In genomic region chr15:62975515-62975914, GRCh38 we compare ENCODE assay signal across 19 cellular contexts.
DNase-seq lines count a peak whose midpoint lies in the region; ATAC-seq and TF ChIP-seq lines count a peak whose summit lies in the region.
"Had no signal": no experiment of that assay in that cellular context is flagged by ENCODE, and none has a peak within 500 bp of the region (broad histone marks: within the 10 kb centered on the region; RNA-seq: fewer than 3 reads in every experiment).

No MANE protein-coding gene starts in this region.

- peak overlapping the region; percentile 13 for H2AFZ ChIP-seq in neural progenitor cell (replicated peaks)

- H3K4me1 ChIP-seq in neural progenitor cell, result peaks cover 13% of the 10 kb centered on the region
- H3K4me1 ChIP-seq in effector memory CD4-positive, alpha-beta T cell (ENCODE audit: control insufficient read depth, insufficient read depth, low read length, poor library complexity, severe bottlenecking), result no peaks in the 10 kb centered on the region
- H3K4me1 ChIP-seq: uterus had no signal

- peaks cover 25% of the 10 kb centered on the region for H3K4me1 Mint-ChIP-seq in neural progenitor cell
- H3K4me1 Mint-ChIP-seq: CD8-positive, alpha-beta memory T cell had no signal

- no peak overlapping the region for H3K27ac ChIP-seq in neural progenitor cell
- no peak overlapping the region for H3K27ac ChIP-seq in effector memory CD4-positive, alpha-beta T cell (ENCODE audit: insufficient read depth, low read length, poor library complexity, severe bottlenecking)
- H3K27ac ChIP-seq: sigmoid colon, uterus had no signal

- peaks cover 8% of the 10 kb centered on the region for H3F3A ChIP-seq in neural progenitor cell (ENCODE audit: low read depth)

- H4K20me1 ChIP-seq in neural progenitor cell (ENCODE audit: low read depth), result no peaks in the 10 kb centered on the region

- no peak overlapping the region for H3K4me2 ChIP-seq in neural progenitor cell

- no peaks in the 10 kb centered on the region for H3K79me2 ChIP-seq in neural progenitor cell (ENCODE audit: low read depth)

- H3K4me3 Mint-ChIP-seq in neural progenitor cell, result no peak overlapping the region
- H3K4me3 Mint-ChIP-seq: activated CD4-positive, alpha-beta memory T cell treated with anti-CD3 and anti-CD28 coated beads for 36 hours; CD8-positive, alpha-beta memory T cell; T-helper 1 cell treated with Interleukin-12 subunit alpha and Interleukin-12 subunit beta and Interleukin-4 antibody, amounts not matched to agents 30 μg/mL and 1 μg/mL, for 36 hours had no signal

- no peak overlapping the region for H3K9ac ChIP-seq in neural progenitor cell

- no peaks in the 10 kb centered on the region for H3K9me3 Mint-ChIP-seq in neural progenitor cell
- H3K9me3 Mint-ChIP-seq: activated CD4-positive, alpha-beta memory T cell treated with anti-CD3 and anti-CD28 coated beads for 36 hours; CD8-positive, alpha-beta memory T cell; T-helper 1 cell treated with Interleukin-12 subunit alpha and Interleukin-12 subunit beta and Interleukin-4 antibody, amounts not matched to agents 30 μg/mL and 1 μg/mL, for 36 hours had no signal

- no peaks in the 10 kb centered on the region for H3K36me3 Mint-ChIP-seq in neural progenitor cell
- H3K36me3 Mint-ChIP-seq: activated CD4-positive, alpha-beta memory T cell treated with anti-CD3 and anti-CD28 coated beads for 36 hours; CD8-positive, alpha-beta memory T cell had no signal

- H3K9me3 ChIP-seq in neural progenitor cell (ENCODE audit: low read depth), result no peaks in the 10 kb centered on the region
- H3K9me3 ChIP-seq in effector memory CD4-positive, alpha-beta T cell (ENCODE audit: control insufficient read depth, low read length), result no peaks in the 10 kb centered on the region
- H3K9me3 ChIP-seq: sigmoid colon, uterus had no signal

- H3K27me3 ChIP-seq in neural progenitor cell, result no peaks in the 10 kb centered on the region
- no peaks in the 10 kb centered on the region for H3K27me3 ChIP-seq in effector memory CD4-positive, alpha-beta T cell (replicated peaks; ENCODE audit: control insufficient read depth, insufficient read depth, low read length, poor library complexity, severe bottlenecking)
- H3K27me3 ChIP-seq: sigmoid colon, uterus had no signal

- no peak overlapping the region for H3K4me3 ChIP-seq in neural progenitor cell
- H3K4me3 ChIP-seq in effector memory CD4-positive, alpha-beta T cell (ENCODE audit: insufficient read depth, low read depth, low read length, poor library complexity, severe bottlenecking), result no peak overlapping the region
- H3K4me3 ChIP-seq: sigmoid colon, uterus had no signal

- H3K27me3 Mint-ChIP-seq in neural progenitor cell (ENCODE audit: insufficient read depth, low read depth), result peaks cover 3% of the 10 kb centered on the region

- ATAC-seq in GM21825 (IDR thresholded peaks at IDR 0.05; ENCODE audit: unreplicated experiment), result no peak
- ATAC-seq in GM19452 (IDR thresholded peaks at IDR 0.05; ENCODE audit: unreplicated experiment), result no peak
- ATAC-seq: left lobe of liver, Right ventricle myocardium inferior had no signal

- H3K36me3 ChIP-seq in neural progenitor cell, result no peaks in the 10 kb centered on the region
- no peaks in the 10 kb centered on the region for H3K36me3 ChIP-seq in effector memory CD4-positive, alpha-beta T cell (ENCODE audit: control insufficient read depth, insufficient read depth, low read length)
- H3K36me3 ChIP-seq: sigmoid colon, uterus had no signal

- TF ChIP-seq CTCF in neural progenitor cell (IDR thresholded peaks at IDR 0.05), result no peak

- H3K27ac Mint-ChIP-seq in neural progenitor cell, result peak overlapping the region; percentile 51
- H3K27ac Mint-ChIP-seq: activated CD4-positive, alpha-beta memory T cell treated with anti-CD3 and anti-CD28 coated beads for 36 hours; CD8-positive, alpha-beta memory T cell; T-helper 1 cell treated with Interleukin-12 subunit alpha and Interleukin-12 subunit beta and Interleukin-4 antibody, amounts not matched to agents 30 μg/mL and 1 μg/mL, for 36 hours had no signal

- DNase-seq in EH (ENCODE audit: low read depth), result peak; percentile 38
- peak; percentile 7 for DNase-seq in NCI-H510A (lab: John Stamatoyannopoulos, UW)
- peak; percentile 75 for DNase-seq in glomerular visceral epithelial cell (ENCODE audit: extremely low spot score)
- peak; percentile 54 for DNase-seq in neural progenitor cell (ENCODE audit: low spot score)
- no peak for DNase-seq in amniotic stem cell (lab: John Stamatoyannopoulos, UW)
- no peak for DNase-seq in effector memory CD4-positive, alpha-beta T cell
- DNase-seq: activated CD4-positive, alpha-beta memory T cell treated with anti-CD3 and anti-CD28 coated beads for 36 hours; activated naive CD4-positive, alpha-beta T cell treated with Interleukin-2 at 50 U/mL for 16 hours; activated T-cell treated with anti-CD3 and anti-CD28 coated beads, Interleukin-2, amount 50 U/mL, for 1 hour; CD8-positive, alpha-beta memory T cell; erythroblast; NCI-H1417 treated with DMSO at 0.1 percent for 48 hours; sigmoid colon; uterus had no signal

Comparison
In these comparisons a context has a peak if more than half of its experiments do, and no peak if none do; other contexts are left out.
1. DNase-seq: peak in EH (single experiment), NCI-H510A (single experiment), glomerular visceral epithelial cell (single experiment) and neural progenitor cell (single experiment); none in amniotic stem cell (single experiment) and effector memory CD4-positive, alpha-beta T cell (0 of 3).